Comparison of ENCODE assay signal across 23 cellular contexts in the genomic region with DNA sequence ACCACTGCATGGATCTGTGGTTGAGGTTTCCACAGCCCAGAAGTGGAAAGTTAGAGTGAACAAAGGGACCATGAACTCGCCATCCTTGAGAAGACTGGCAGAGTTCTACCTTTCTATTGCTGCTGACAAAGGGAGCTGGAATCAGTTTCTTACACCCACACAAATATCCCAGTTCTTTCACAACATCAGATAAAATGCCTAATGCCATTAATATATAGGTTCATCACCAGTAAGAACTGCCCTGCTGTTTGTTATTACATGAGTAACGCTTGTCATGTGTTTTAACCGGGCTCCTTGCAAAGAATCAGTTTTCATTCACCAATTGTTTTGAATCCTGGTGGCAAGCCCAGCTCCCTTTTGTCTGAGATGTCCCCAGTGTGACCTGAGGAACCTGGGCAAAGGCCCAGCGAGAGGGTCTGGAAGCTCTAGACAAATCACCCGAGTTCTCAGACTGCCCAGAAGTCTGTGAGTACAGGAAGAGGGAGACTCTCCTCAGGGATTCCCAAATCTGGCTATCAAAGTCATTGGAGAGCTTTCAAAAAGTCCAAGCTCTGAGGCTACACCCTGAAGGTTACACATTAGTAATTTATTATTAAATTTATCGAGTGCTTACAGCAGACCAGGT. TPM values are rescaled to one million over a fixed set of nuclear protein-coding genes. Genes with fewer than 3 reads are reported as not detected.
A peak's percentile ranks its signal among the peaks of the same experiment; 100 is the strongest.
DNase-seq lines count a peak whose midpoint lies in the region; ATAC-seq and TF ChIP-seq lines count a peak whose summit lies in the region.
"Had no signal": no experiment of that assay in that cellular context is flagged by ENCODE, and none has a peak within 500 bp of the region (broad histone marks: within the 10 kb centered on the region; RNA-seq: fewer than 3 reads in every experiment).

No MANE protein-coding gene starts in this region.

- DNase-seq in T-helper 17 cell = no peak
- peak; percentile 47 for DNase-seq in fibroblast of pulmonary artery (ENCODE audit: low read depth)
- no peak for DNase-seq in mesenchymal stem cell
- no peak for DNase-seq in suprapubic skin (ENCODE audit: low spot score in 2 of 2)
- no peak for DNase-seq in NCI-H1417 (lab: John Stamatoyannopoulos, UW)
- DNase-seq in dorsolateral prefrontal cortex = no peak
- DNase-seq: activated CD4-positive, alpha-beta T cell treated with anti-CD3 and anti-CD28 coated beads for 48 hours; activated gamma-delta T cell treated with Interleukin-2 at 50 U/mL for 16 hours; activated naive CD8-positive, alpha-beta T cell treated with anti-CD3 and anti-CD28 coated beads, Interleukin-2, amount 50 U/mL, for 24 hours; activated T-cell treated with anti-CD3 and anti-CD28 coated beads, Interleukin-2, amount 50 U/mL, for 1 hour; body of pancreas; kidney glomerular epithelial cell; NCI-H1436; NCI-H2107; occipital lobe; stimulated activated CD4-positive, alpha-beta T cell treated with anti-CD3 and anti-CD28 coated beads, Interleukin-2, amount 100 ng/mL, for 48 hours; upper lobe of left lung had no signal

- no peaks in the 10 kb centered on the region for H3K79me1 ChIP-seq in mesenchymal stem cell (replicated peaks; ENCODE audit: low read length, poor library complexity, severe bottlenecking)

- H4K91ac ChIP-seq in mesenchymal stem cell (ENCODE audit: low read length) = no peak overlapping the region

- H3K4me2 ChIP-seq in mesenchymal stem cell (ENCODE audit: low read length, poor library complexity, severe bottlenecking) = no peak overlapping the region

- ATAC-seq in T-helper 17 cell = no peak
- ATAC-seq in HG03097 (IDR thresholded peaks at IDR 0.05; ENCODE audit: low FRiP score, unreplicated experiment) = no peak
- ATAC-seq: activated naive CD8-positive, alpha-beta T cell treated with anti-CD3 and anti-CD28 coated beads, Interleukin-2, amount 50 U/mL, for 24 hours; body of pancreas; K562 had no signal

- peak overlapping the region; percentile 48 for H3K9ac ChIP-seq in mesenchymal stem cell (ENCODE audit: low read length)

- H2BK15ac ChIP-seq in mesenchymal stem cell (ENCODE audit: low read depth, poor library complexity, severe bottlenecking) = no peak overlapping the region

- H3K27ac ChIP-seq in mesenchymal stem cell (ENCODE audit: low read length, poor library complexity, severe bottlenecking) (no peak overlapping the region), suprapubic skin (peak overlapping the region; percentile 20), dorsolateral prefrontal cortex (peak overlapping the region in 13 of 59 donors; percentile 4 to 62 (median 36))
- H3K27ac ChIP-seq: VCaP had no signal

- no peak overlapping the region for H3K4ac ChIP-seq in mesenchymal stem cell (ENCODE audit: low read depth in 1 of 2, low read length in 2 of 2)

- H2AK5ac ChIP-seq in mesenchymal stem cell (ENCODE audit: low read length, severe bottlenecking) = no peak overlapping the region

- H4K8ac ChIP-seq in mesenchymal stem cell (ENCODE audit: low read length) = no peak overlapping the region

- no peaks in the 10 kb centered on the region for H3K27me3 Mint-ChIP-seq in T-helper 17 cell
- H3K27me3 Mint-ChIP-seq: activated naive CD8-positive, alpha-beta T cell treated with anti-CD3 and anti-CD28 coated beads, Interleukin-2, amount 50 U/mL, for 24 hours; memory B cell had no signal

- intact Hi-C loops in dorsolateral prefrontal cortex (cut with DNase I) = loop anchor here in 1 of 2 donors (10.0 kb wide), 1 partner anchor 845 kb away; no protein-coding TSS in a partner anchor

- no peak overlapping the region for H2AFZ ChIP-seq in mesenchymal stem cell (ENCODE audit: low read depth, low read length)

- H3K36me3 ChIP-seq in mesenchymal stem cell (ENCODE audit: control insufficient read depth in 1 of 2, insufficient read depth in 2 of 2, low read depth in 1 of 2, low read length in 2 of 2) (no peaks in the 10 kb centered on the region), suprapubic skin (no peaks in the 10 kb centered on the region)
- H3K36me3 ChIP-seq: HAP-1, upper lobe of left lung had no signal

- TF ChIP-seq CTCF in fibroblast of pulmonary artery (IDR thresholded peaks at IDR 0.05; ENCODE audit: low read length, missing control alignments) = no peak
- no peak for TF ChIP-seq CTCF in suprapubic skin (IDR thresholded peaks at IDR 0.05)
- TF ChIP-seq CTCF in dorsolateral prefrontal cortex (IDR thresholded peaks at IDR 0.05 in 54 of 56, conservative IDR thresholded peaks at IDR 0.05 in 2 of 56; ENCODE audit: low read depth in 1 of 56, partially characterized antibody in 56 of 56) = no peak

- peaks cover 6% of the 10 kb centered on the region for H3K4me1 Mint-ChIP-seq in T-helper 17 cell

- H3K14ac ChIP-seq in mesenchymal stem cell (ENCODE audit: low read length in 2 of 2) = no peak overlapping the region

- H3K9me3 ChIP-seq in T-helper 17 cell (ENCODE audit: control insufficient read depth, low read length, poor library complexity, severe bottlenecking) = no peaks in the 10 kb centered on the region
- H3K9me3 ChIP-seq in mesenchymal stem cell (ENCODE audit: control insufficient read depth, low read length) = no peaks in the 10 kb centered on the region
- no peaks in the 10 kb centered on the region for H3K9me3 ChIP-seq in suprapubic skin
- H3K9me3 ChIP-seq: body of pancreas, HAP-1, upper lobe of left lung had no signal

- TF ChIP-seq EP300 in suprapubic skin (IDR thresholded peaks at IDR 0.05) = no peak

- peak overlapping the region; percentile 43 for H3K27ac Mint-ChIP-seq in T-helper 17 cell
- H3K27ac Mint-ChIP-seq: activated naive CD8-positive, alpha-beta T cell treated with anti-CD3 and anti-CD28 coated beads, Interleukin-2, amount 50 U/mL, for 24 hours; CD4-positive, CD25-positive, alpha-beta regulatory T cell; memory B cell had no signal

- H3K4me1 ChIP-seq in mesenchymal stem cell (ENCODE audit: control insufficient read depth, insufficient read depth, low read depth, low read length) = peaks cover 2% of the 10 kb centered on the region
- H3K4me1 ChIP-seq in suprapubic skin = peaks cover 37% of the 10 kb centered on the region
- H3K4me1 ChIP-seq: HAP-1 had no signal

- 91% methylated on average over 5 of the region's 6 CpGs for WGBS in mesenchymal stem cell
- 39% methylated on average over 6 of the region's 6 CpGs for WGBS in suprapubic skin

- H3K4me3 ChIP-seq in fibroblast of pulmonary artery (replicated peaks; ENCODE audit: low read depth, low read length) = no peak overlapping the region
- peak overlapping the region in 1 of 2 experiments; percentile 3 for H3K4me3 ChIP-seq in mesenchymal stem cell (ENCODE audit: insufficient read depth in 1 of 2, low read depth in 1 of 2, low read length in 2 of 2)
- H3K4me3 ChIP-seq in suprapubic skin = no peak overlapping the region
- no peak overlapping the region for H3K4me3 ChIP-seq in dorsolateral prefrontal cortex
- H3K4me3 ChIP-seq: body of pancreas, HAP-1, K562, upper lobe of left lung had no signal

- no peak overlapping the region for H2BK120ac ChIP-seq in mesenchymal stem cell (ENCODE audit: low read depth, low read length)

- H2BK5ac ChIP-seq in mesenchymal stem cell (ENCODE audit: low read depth, low read length, poor library complexity, severe bottlenecking) = no peak overlapping the region

- H3K36me3 Mint-ChIP-seq in T-helper 17 cell (ENCODE audit: low read depth) = no peaks in the 10 kb centered on the region

- no peaks in the 10 kb centered on the region for H3K27me3 ChIP-seq in mesenchymal stem cell (ENCODE audit: control insufficient read depth in 1 of 2, insufficient read depth in 1 of 2, low read length in 2 of 2)
- H3K27me3 ChIP-seq in suprapubic skin = no peaks in the 10 kb centered on the region
- H3K27me3 ChIP-seq in dorsolateral prefrontal cortex = no peaks in the 10 kb centered on the region
- H3K27me3 ChIP-seq: body of pancreas, upper lobe of left lung had no signal

- TF ChIP-seq POLR2A in suprapubic skin (IDR thresholded peaks at IDR 0.05) = no peak

- H2BK12ac ChIP-seq in mesenchymal stem cell (ENCODE audit: low read length in 2 of 2) = no peak overlapping the region

- no peak overlapping the region for H3K23ac ChIP-seq in mesenchymal stem cell (ENCODE audit: low read length in 2 of 2)

- no peak overlapping the region for H3K4me3 Mint-ChIP-seq in T-helper 17 cell
- H3K4me3 Mint-ChIP-seq: activated naive CD8-positive, alpha-beta T cell treated with anti-CD3 and anti-CD28 coated beads, Interleukin-2, amount 50 U/mL, for 24 hours; CD4-positive, CD25-positive, alpha-beta regulatory T cell; memory B cell had no signal

- no peak overlapping the region for H3K18ac ChIP-seq in mesenchymal stem cell (ENCODE audit: low read depth in 1 of 2, low read length in 2 of 2)

RNA-seq across cellular contexts. Expression of a gene that starts 7.5 kb away (rescaled TPM):
- total RNA-seq in T-helper 17 cell (100 to 1,000 TPM; 171 to 176 TPM), suprapubic skin (100 to 1,000 TPM; 122 to 174 (median 139) TPM), dorsolateral prefrontal cortex (100 to 1,000 TPM in 43 of 120 experiments, 10 to 100 TPM in 77; 63.0 to 159 (median 95.2) TPM)
- polyA plus RNA-seq in mesenchymal stem cell (2013, experiment 1 of 2) = 364 TPM
- polyA plus RNA-seq in mesenchymal stem cell (2013, experiment 2 of 2) = 391 TPM

RNA-seq across cellular contexts. Expression of a gene that starts 50.7 kb away (rescaled TPM):
- total RNA-seq in T-helper 17 cell (1 to 10 TPM in 1 of 2 donors, under 1 TPM in 1; 0.83 to 1.6 TPM), suprapubic skin (1 to 10 TPM; 1.7 to 7.9 (median 3.2) TPM), dorsolateral prefrontal cortex (10 to 100 TPM in 73 of 120 experiments, 1 to 10 TPM in 47; 5.2 to 18.3 (median 10.6) TPM)
- 0.73 TPM for polyA plus RNA-seq in mesenchymal stem cell (2013, experiment 1 of 2)
- polyA plus RNA-seq in mesenchymal stem cell (2013, experiment 2 of 2) = 0.45 TPM

RNA-seq across cellular contexts. Expression of a gene that starts 50.8 kb away (rescaled TPM):
- total RNA-seq in T-helper 17 cell (10 to 100 TPM; 22.9 to 49.5 TPM), suprapubic skin (10 to 100 TPM; 21.8 to 34.5 (median 28.1) TPM), dorsolateral prefrontal cortex (10 to 100 TPM in 28 of 120 experiments, 1 to 10 TPM in 92; 3.5 to 16.3 (median 7.9) TPM)
- polyA plus RNA-seq in mesenchymal stem cell (2013, experiment 1 of 2) = 4.7 TPM
- 5.0 TPM for polyA plus RNA-seq in mesenchymal stem cell (2013, experiment 2 of 2)
